29 cellular contexts compared by ENCODE assay signal in the genomic region with DNA sequence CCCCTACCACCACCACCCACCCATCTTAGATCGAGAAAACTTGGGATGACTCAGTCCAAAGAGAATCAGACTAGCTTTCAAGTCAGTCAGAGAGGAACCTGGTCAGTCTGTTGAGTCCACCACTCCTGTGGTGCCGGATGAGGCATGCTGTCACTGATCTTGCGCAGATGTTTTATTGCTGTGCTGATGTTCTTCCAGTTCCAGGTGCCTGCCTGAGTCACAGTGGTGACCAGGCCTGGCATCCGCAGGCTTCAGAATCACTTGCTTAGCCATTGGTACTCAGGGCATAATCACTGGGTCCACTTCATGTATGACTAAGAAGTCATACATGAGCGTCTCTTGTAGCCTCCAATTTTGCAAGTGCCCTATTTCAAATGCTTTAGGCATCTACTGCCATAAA.
"Had no signal": no experiment of that assay in that cellular context is flagged by ENCODE, and none has a peak within 500 bp of the region (broad histone marks: within the 10 kb centered on the region; RNA-seq: fewer than 3 reads in every experiment).

No MANE protein-coding gene starts in this region.

- H3K4me1 Mint-ChIP-seq: activated CD4-positive, alpha-beta T cell treated with anti-CD3 and anti-CD28 coated beads, Interleukin-2, amount 10 ng/mL, durations not matched to agents 7 days and 5 days; activated CD8-positive, alpha-beta memory T cell treated with anti-CD3 and anti-CD28 coated beads, Interleukin-2, amount 10 ng/mL, durations not matched to agents 7 days and 5 days; activated naive CD4-positive, alpha-beta T cell treated with anti-CD3 and anti-CD28 coated beads, Interleukin-2, amount 50 U/mL, for 24 hours; naive B cell; stimulated activated effector memory CD8-positive, alpha-beta T cell treated with anti-CD3 and anti-CD28 coated beads, Interleukin-12 subunit alpha, Interleukin-12 subunit beta, amount 100 ng/mL, for 72 hours; T-cell had no signal

- DNase-seq: activated CD4-positive, alpha-beta T cell treated with anti-CD3 and anti-CD28 coated beads, Interleukin-2, amount 10 ng/mL, durations not matched to agents 7 days and 5 days; activated CD4-positive, CD25-positive, alpha-beta regulatory T cell treated with anti-CD3 and anti-CD28 coated beads, Interleukin-2, amount 50 U/mL, for 72 hours; activated CD8-positive, alpha-beta memory T cell treated with anti-CD3 and anti-CD28 coated beads, Interleukin-2, amount 10 ng/mL, durations not matched to agents 7 days and 5 days; activated CD8-positive, alpha-beta T cell treated with anti-CD3 and anti-CD28 coated beads for 36 hours; activated gamma-delta T cell treated with Interleukin-2 at 50 U/mL for 16 hours; activated T-cell treated with anti-CD3 and anti-CD28 coated beads for 4 hours; adrenal gland; cerebellar nuclear complex; endodermal cell; foreskin fibroblast; lower lobe of right lung; naive B cell; posterior cingulate gyrus; small intestine; stimulated activated CD4-positive, alpha-beta T cell treated with anti-CD3 and anti-CD28 coated beads, Interleukin-2, amount 100 ng/mL, for 24 hours; stomach; T-cell; transverse colon; WERI-Rb-1 had no signal

- H3K4me3 Mint-ChIP-seq: activated CD4-positive, alpha-beta T cell treated with anti-CD3 and anti-CD28 coated beads, Interleukin-2, amount 10 ng/mL, durations not matched to agents 7 days and 5 days; activated CD8-positive, alpha-beta memory T cell treated with anti-CD3 and anti-CD28 coated beads, Interleukin-2, amount 10 ng/mL, durations not matched to agents 7 days and 5 days; activated CD8-positive, alpha-beta T cell treated with anti-CD3 and anti-CD28 coated beads for 36 hours; activated naive CD4-positive, alpha-beta T cell treated with anti-CD3 and anti-CD28 coated beads, Interleukin-2, amount 50 U/mL, for 24 hours; activated T-helper 1 cell treated with anti-CD3 and anti-CD28 coated beads, Interleukin-12 subunit alpha, Interleukin-12 subunit beta, Interleukin-2, Interleukin-4 antibody, amounts not matched to agents 30 ng/mL and 10 ng/mL and 1 ng/mL, durations not matched to agents 14 hours and 24 hours and 36 hours; endodermal cell; naive B cell; neural progenitor cell; stimulated activated effector memory CD8-positive, alpha-beta T cell treated with anti-CD3 and anti-CD28 coated beads, Interleukin-12 subunit alpha, Interleukin-12 subunit beta, amount 100 ng/mL, for 72 hours; T-cell; T-helper 2 cell treated with Interferon-gamma antibody and Interleukin-4, amounts not matched to agents 5 μg/mL and 100 μg/mL, for 36 hours had no signal

- H2AFZ ChIP-seq: neural progenitor cell had no signal

- FAIRE-seq: keratinocyte had no signal

- H3K36me3 Mint-ChIP-seq: activated CD8-positive, alpha-beta memory T cell treated with anti-CD3 and anti-CD28 coated beads, Interleukin-2, amount 10 ng/mL, durations not matched to agents 7 days and 5 days; activated naive CD4-positive, alpha-beta T cell treated with anti-CD3 and anti-CD28 coated beads, Interleukin-2, amount 50 U/mL, for 24 hours; naive B cell; neural progenitor cell; stimulated activated effector memory CD8-positive, alpha-beta T cell treated with anti-CD3 and anti-CD28 coated beads, Interleukin-12 subunit alpha, Interleukin-12 subunit beta, amount 100 ng/mL, for 72 hours; T-cell had no signal

- ATAC-seq: activated CD8-positive, alpha-beta memory T cell treated with anti-CD3 and anti-CD28 coated beads, Interleukin-2, amount 10 ng/mL, durations not matched to agents 7 days and 5 days; activated CD8-positive, alpha-beta T cell treated with anti-CD3 and anti-CD28 coated beads for 36 hours; left lobe of liver; lower lobe of right lung; sciatic nerve; stimulated activated effector memory CD8-positive, alpha-beta T cell treated with anti-CD3 and anti-CD28 coated beads, Interleukin-12 subunit alpha, Interleukin-12 subunit beta, amount 100 ng/mL, for 72 hours; T-cell had no signal

- H3K27ac Mint-ChIP-seq: activated CD4-positive, alpha-beta T cell treated with anti-CD3 and anti-CD28 coated beads, Interleukin-2, amount 10 ng/mL, durations not matched to agents 7 days and 5 days; activated CD8-positive, alpha-beta memory T cell treated with anti-CD3 and anti-CD28 coated beads, Interleukin-2, amount 10 ng/mL, durations not matched to agents 7 days and 5 days; activated CD8-positive, alpha-beta T cell treated with anti-CD3 and anti-CD28 coated beads for 36 hours; activated naive CD4-positive, alpha-beta T cell treated with anti-CD3 and anti-CD28 coated beads, Interleukin-2, amount 50 U/mL, for 24 hours; activated T-helper 1 cell treated with anti-CD3 and anti-CD28 coated beads, Interleukin-12 subunit alpha, Interleukin-12 subunit beta, Interleukin-2, Interleukin-4 antibody, amounts not matched to agents 30 ng/mL and 10 ng/mL and 1 ng/mL, durations not matched to agents 14 hours and 24 hours and 36 hours; endodermal cell; naive B cell; neural progenitor cell; stimulated activated effector memory CD8-positive, alpha-beta T cell treated with anti-CD3 and anti-CD28 coated beads, Interleukin-12 subunit alpha, Interleukin-12 subunit beta, amount 100 ng/mL, for 72 hours; T-cell; T-helper 2 cell treated with Interferon-gamma antibody and Interleukin-4, amounts not matched to agents 5 μg/mL and 100 μg/mL, for 36 hours had no signal

- H3K27me3 ChIP-seq: adrenal gland, neural progenitor cell, stomach, suprapubic skin, transverse colon had no signal

- H3K9me3 ChIP-seq: adrenal gland, lower lobe of right lung, stomach, suprapubic skin, transverse colon had no signal

- H3K36me3 ChIP-seq: adrenal gland, lower lobe of right lung, neural progenitor cell, stomach, suprapubic skin, transverse colon, WERI-Rb-1 had no signal

- H3K27ac ChIP-seq: adrenal gland, coronary artery, lower lobe of right lung, neural progenitor cell, stomach, suprapubic skin, transverse colon, WERI-Rb-1 had no signal

- H3K4me2 ChIP-seq: neural progenitor cell had no signal

- H3K27me3 Mint-ChIP-seq: activated CD8-positive, alpha-beta memory T cell treated with anti-CD3 and anti-CD28 coated beads, Interleukin-2, amount 10 ng/mL, durations not matched to agents 7 days and 5 days; activated CD8-positive, alpha-beta T cell treated with anti-CD3 and anti-CD28 coated beads for 36 hours; T-cell had no signal

- H3K4me3 ChIP-seq: adrenal gland, coronary artery, lower lobe of right lung, neural progenitor cell, stomach, suprapubic skin, transverse colon had no signal

- H3K4me1 ChIP-seq: adrenal gland, lower lobe of right lung, suprapubic skin had no signal

- H3K9me3 Mint-ChIP-seq: activated CD4-positive, alpha-beta T cell treated with anti-CD3 and anti-CD28 coated beads, Interleukin-2, amount 10 ng/mL, durations not matched to agents 7 days and 5 days; activated CD8-positive, alpha-beta T cell treated with anti-CD3 and anti-CD28 coated beads for 36 hours; activated naive CD4-positive, alpha-beta T cell treated with anti-CD3 and anti-CD28 coated beads, Interleukin-2, amount 50 U/mL, for 24 hours; activated T-helper 1 cell treated with anti-CD3 and anti-CD28 coated beads, Interleukin-12 subunit alpha, Interleukin-12 subunit beta, Interleukin-2, Interleukin-4 antibody, amounts not matched to agents 30 ng/mL and 10 ng/mL and 1 ng/mL, durations not matched to agents 14 hours and 24 hours and 36 hours; endodermal cell; naive B cell; T-cell; T-helper 2 cell treated with Interferon-gamma antibody and Interleukin-4, amounts not matched to agents 5 μg/mL and 100 μg/mL, for 36 hours had no signal

- H3K9ac ChIP-seq: neural progenitor cell had no signal
